ENCODE assay signal across 29 cellular contexts in the genomic region with DNA sequence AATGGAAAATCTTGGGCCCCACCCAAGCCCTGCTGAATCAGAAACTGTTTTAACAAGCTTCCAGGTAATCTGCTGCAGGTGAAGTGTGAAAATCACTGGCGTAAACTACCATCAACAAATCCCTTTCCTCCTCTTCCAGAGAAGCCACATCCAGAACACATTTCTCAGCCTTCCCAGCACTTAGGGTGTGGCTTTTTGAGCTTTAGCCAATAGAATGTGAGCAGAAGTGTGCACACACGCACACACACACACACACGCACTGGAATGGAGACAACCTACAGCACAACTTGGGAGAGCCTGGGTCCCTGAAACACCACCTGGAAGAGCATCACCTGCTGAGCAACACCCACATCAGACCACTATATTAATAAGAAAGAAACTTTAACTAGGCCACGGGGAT.
DNase-seq lines count a peak whose midpoint lies in the region; ATAC-seq, FAIRE-seq and TF ChIP-seq lines count a peak whose summit lies in the region.
"Had no signal": no experiment of that assay in that cellular context is flagged by ENCODE, and none has a peak within 500 bp of the region (broad histone marks: within the 10 kb centered on the region; RNA-seq: fewer than 3 reads in every experiment).

No MANE protein-coding gene starts in this region.

- no peaks in the 10 kb centered on the region for H3K9me3 Mint-ChIP-seq in Caco-2 (ENCODE audit: unreplicated experiment)
- peaks cover 3% of the 10 kb centered on the region for H3K9me3 Mint-ChIP-seq in memory B cell
- H3K9me3 Mint-ChIP-seq: activated CD8-positive, alpha-beta T cell treated with anti-CD3 and anti-CD28 coated beads for 36 hours; activated T-helper 2 cell treated with anti-CD3 and anti-CD28 coated beads, Interferon-gamma antibody, Interleukin-2, Interleukin-4, amounts not matched to agents 10 μg/mL and 5 μg/mL and 100 μg/mL, durations not matched to agents 14 hours and 24 hours and 36 hours; T-helper 2 cell treated with Interferon-gamma antibody and Interleukin-4, amounts not matched to agents 5 μg/mL and 100 μg/mL, for 36 hours had no signal

- POLR2A ChIA-PET in Caco-2 (lab: Charles Lee): no interaction called here

- no peaks in the 10 kb centered on the region for H3K9me3 ChIP-seq in Caco-2
- H3K9me3 ChIP-seq: A549, left lung, neutrophil, testis had no signal

- CTCF ChIA-PET in Caco-2 (lab: Charles Lee): interaction anchor here (1.6 kb wide), 1 partner anchor 26 kb away, joined by 5 read pairs; no protein-coding TSS in a partner anchor

- ATAC-seq in memory B cell (ENCODE audit: low read depth): no peak
- ATAC-seq: A549; activated CD8-positive, alpha-beta T cell treated with anti-CD3 and anti-CD28 coated beads for 36 hours; HepG2; left lung; Panc1; right cardiac atrium; stimulated activated naive CD8-positive, alpha-beta T cell treated with anti-CD3 and anti-CD28 coated beads, Interleukin-15, Interleukin-2, amounts not matched to agents 100 U/mL and 50 U/mL, for 24 hours had no signal

- intact Hi-C loops in Caco-2 (cut with micrococcal nuclease; ENCODE audit: unreplicated experiment): no loop called here

- DNase-seq in Caco-2: peak in 1 of 2 experiments; percentile 9
- peak; percentile 65 for DNase-seq in NCI-H2171 treated with DMSO at 0.1 percent for 48 hours (lab: John Stamatoyannopoulos, UW)
- peak; percentile 20 for DNase-seq in bronchial epithelial cell (ENCODE audit: low read depth)
- DNase-seq in memory B cell (ENCODE audit: low spot score in 2 of 2): no peak
- no peak for DNase-seq in NCI-H446 (lab: John Stamatoyannopoulos, UW)
- no peak for DNase-seq in NCI-H1694 treated with DMSO at 0.1 percent for 48 hours (lab: John Stamatoyannopoulos, UW)
- no peak for DNase-seq in activated CD8-positive, alpha-beta memory T cell treated with anti-CD3 and anti-CD28 coated beads, Interleukin-2, amount 50 U/mL, for 4 hours
- DNase-seq in activated gamma-delta T cell treated with Interleukin-2 at 50 U/mL for 16 hours: no peak
- DNase-seq: activated CD8-positive, alpha-beta T cell treated with anti-CD3 and anti-CD28 coated beads for 36 hours; activated naive CD8-positive, alpha-beta T cell treated with anti-CD3 and anti-CD28 coated beads for 36 hours; anterior cingulate cortex; CD4-positive, CD25-positive, alpha-beta regulatory T cell; glutamatergic neuron; left lung; mesendoderm; NCI-H146; posterior cingulate gyrus; right cardiac atrium; SIG-M5; stimulated activated naive CD8-positive, alpha-beta T cell treated with anti-CD3 and anti-CD28 coated beads, Interleukin-15, Interleukin-2, amounts not matched to agents 100 U/mL and 50 U/mL, for 24 hours; testis had no signal

- no peaks in the 10 kb centered on the region for H3K27me3 ChIP-seq in Caco-2 (replicated peaks; ENCODE audit: control insufficient read depth, insufficient read depth, low read length)
- no peaks in the 10 kb centered on the region for H3K27me3 ChIP-seq in bronchial epithelial cell (ENCODE audit: control insufficient read depth, insufficient read depth, low read length)
- H3K27me3 ChIP-seq: left lung, neutrophil, testis had no signal

- no peak for FAIRE-seq in bronchial epithelial cell (lab: Jason Lieb, UNC)
- FAIRE-seq: A549, endothelial cell of umbilical vein, HepG2 had no signal

- H3K27me3 Mint-ChIP-seq in Caco-2 (ENCODE audit: insufficient read depth, unreplicated experiment) (no peaks in the 10 kb centered on the region), memory B cell (no peaks in the 10 kb centered on the region)

- H3K36me3 Mint-ChIP-seq in Caco-2 (ENCODE audit: insufficient read depth, unreplicated experiment) (peaks cover 19% of the 10 kb centered on the region), memory B cell (peaks cover 35% of the 10 kb centered on the region)
- H3K36me3 Mint-ChIP-seq: activated naive CD8-positive, alpha-beta T cell treated with anti-CD3 and anti-CD28 coated beads for 36 hours; CD4-positive, CD25-positive, alpha-beta regulatory T cell had no signal

- H3K4me3 Mint-ChIP-seq in Caco-2 (ENCODE audit: unreplicated experiment) (no peak overlapping the region), memory B cell (peak overlapping the region; percentile 37)
- H3K4me3 Mint-ChIP-seq: activated CD8-positive, alpha-beta T cell treated with anti-CD3 and anti-CD28 coated beads for 36 hours; activated naive CD8-positive, alpha-beta T cell treated with anti-CD3 and anti-CD28 coated beads for 36 hours; CD4-positive, CD25-positive, alpha-beta regulatory T cell; T-helper 2 cell treated with Interferon-gamma antibody and Interleukin-4, amounts not matched to agents 5 μg/mL and 100 μg/mL, for 36 hours had no signal

- no peak for TF ChIP-seq CTCF in Caco-2 (IDR thresholded peaks at IDR 0.05; ENCODE audit: insufficient read depth in 1 of 2, low read depth in 1 of 2, low read length in 1 of 2, severe bottlenecking in 1 of 2, unreplicated experiment in 1 of 2)
- TF ChIP-seq CTCF in bronchial epithelial cell (IDR thresholded peaks at IDR 0.05; ENCODE audit: insufficient read depth, low read length, severe bottlenecking): no peak

- peaks cover 34% of the 10 kb centered on the region for H3K4me1 Mint-ChIP-seq in Caco-2 (ENCODE audit: low read depth, unreplicated experiment)
- H3K4me1 Mint-ChIP-seq in memory B cell: peaks cover 59% of the 10 kb centered on the region
- H3K4me1 Mint-ChIP-seq: activated naive CD8-positive, alpha-beta T cell treated with anti-CD3 and anti-CD28 coated beads for 36 hours; CD4-positive, CD25-positive, alpha-beta regulatory T cell had no signal

- no peaks in the 10 kb centered on the region for H3K36me3 ChIP-seq in Caco-2 (ENCODE audit: control insufficient read depth, insufficient read depth, low read length)
- no peaks in the 10 kb centered on the region for H3K36me3 ChIP-seq in bronchial epithelial cell (ENCODE audit: control insufficient read depth, insufficient read depth, low read length)
- H3K36me3 ChIP-seq: left lung, neutrophil had no signal

- H3K27ac Mint-ChIP-seq in Caco-2 (ENCODE audit: unreplicated experiment): peak overlapping the region; percentile 47
- H3K27ac Mint-ChIP-seq in memory B cell: peak overlapping the region; percentile 95
- H3K27ac Mint-ChIP-seq: activated CD8-positive, alpha-beta T cell treated with anti-CD3 and anti-CD28 coated beads for 36 hours; activated naive CD8-positive, alpha-beta T cell treated with anti-CD3 and anti-CD28 coated beads for 36 hours; activated T-helper 2 cell treated with anti-CD3 and anti-CD28 coated beads, Interferon-gamma antibody, Interleukin-2, Interleukin-4, amounts not matched to agents 10 μg/mL and 5 μg/mL and 100 μg/mL, durations not matched to agents 14 hours and 24 hours and 36 hours; CD4-positive, CD25-positive, alpha-beta regulatory T cell; T-helper 2 cell treated with Interferon-gamma antibody and Interleukin-4, amounts not matched to agents 5 μg/mL and 100 μg/mL, for 36 hours had no signal

- BruUV-seq in Caco-2 (replicated peaks; lab: Mats Ljungman, UMichigan): no TSS peak

- H3K4me3 ChIP-seq in Caco-2 (ENCODE audit: low read depth, low read length) (no peak overlapping the region), bronchial epithelial cell (ENCODE audit: low read depth, low read length) (no peak overlapping the region)
- H3K4me3 ChIP-seq: A549, left lung, smooth muscle cell, testis had no signal

- no peaks in the 10 kb centered on the region for H3K4me1 ChIP-seq in Caco-2
- H3K4me1 ChIP-seq: left lung, testis had no signal

Comparison
In these comparisons a context has a peak if more than half of its experiments do, and no peak if none do; other contexts are left out.
1. DNase-seq: peak in NCI-H2171 treated with DMSO at 0.1 percent for 48 hours (single experiment) and bronchial epithelial cell (single experiment); none in memory B cell (0 of 2), NCI-H446 (0 of 2), NCI-H1694 treated with DMSO at 0.1 percent for 48 hours (single experiment), activated CD8-positive, alpha-beta memory T cell treated with anti-CD3 and anti-CD28 coated beads, Interleukin-2, amount 50 U/mL, for 4 hours (single experiment) and activated gamma-delta T cell treated with Interleukin-2 at 50 U/mL for 16 hours (single experiment).